ENCODE assay signal across 2 cellular contexts in the genomic region with DNA sequence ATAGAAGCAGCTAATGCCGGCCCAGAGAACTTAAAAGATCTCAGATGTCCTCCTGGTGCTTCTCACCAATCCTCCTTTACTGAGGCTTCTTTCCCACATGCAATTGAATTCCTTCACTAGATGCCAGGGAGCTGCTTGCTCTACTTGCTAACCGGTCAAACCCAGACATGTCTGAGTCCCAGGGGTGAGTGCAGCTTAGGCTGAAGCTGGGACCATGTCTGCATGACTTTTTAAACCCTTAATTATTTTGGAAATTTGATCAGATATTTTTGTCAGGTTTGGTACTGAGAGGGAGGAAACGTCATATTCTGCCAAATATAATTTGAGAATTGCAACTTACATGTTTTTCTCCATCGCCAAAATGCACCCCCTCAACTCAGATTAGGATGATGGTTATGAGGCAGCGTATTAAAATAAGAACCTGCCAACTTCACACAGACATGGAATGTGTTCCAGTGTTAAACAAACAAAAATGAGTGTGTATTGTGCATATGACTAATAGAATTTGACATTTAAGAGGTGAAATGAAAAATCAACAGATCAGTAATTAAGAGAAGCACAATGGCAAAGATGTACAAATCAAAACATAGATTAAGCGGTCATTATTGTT.
TF ChIP-seq lines count a peak whose summit lies in the region.

No MANE protein-coding gene starts in this region.

TF ChIP-seq in GM23338, 12 proteins besides CTCF, POLR2A, EP300 and RAD21 (continues in another document):
- TF ChIP-seq, protein P1, sequence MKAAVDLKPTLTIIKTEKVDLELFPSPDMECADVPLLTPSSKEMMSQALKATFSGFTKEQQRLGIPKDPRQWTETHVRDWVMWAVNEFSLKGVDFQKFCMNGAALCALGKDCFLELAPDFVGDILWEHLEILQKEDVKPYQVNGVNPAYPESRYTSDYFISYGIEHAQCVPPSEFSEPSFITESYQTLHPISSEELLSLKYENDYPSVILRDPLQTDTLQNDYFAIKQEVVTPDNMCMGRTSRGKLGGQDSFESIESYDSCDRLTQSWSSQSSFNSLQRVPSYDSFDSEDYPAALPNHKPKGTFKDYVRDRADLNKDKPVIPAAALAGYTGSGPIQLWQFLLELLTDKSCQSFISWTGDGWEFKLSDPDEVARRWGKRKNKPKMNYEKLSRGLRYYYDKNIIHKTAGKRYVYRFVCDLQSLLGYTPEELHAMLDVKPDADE (IDR thresholded peaks at IDR 0.05) = no peak
- TF ChIP-seq NANOG (IDR thresholded peaks at IDR 0.05; ENCODE audit: borderline replicate concordance) (no peak), ZNF331 (CRISPR knock-in tag; IDR thresholded peaks at IDR 0.05; ENCODE audit: low read depth) (no peak), STAT1 (IDR thresholded peaks at IDR 0.05; ENCODE audit: unreplicated experiment) (no peak), EZH2phosphoT487 (IDR thresholded peaks at IDR 0.05; ENCODE audit: unreplicated experiment) (no peak), CREB1 (CRISPR knock-in tag; IDR thresholded peaks at IDR 0.05; ENCODE audit: low read depth) (no peak), POLR2AphosphoS5 (IDR thresholded peaks at IDR 0.05; ENCODE audit: low read depth) (no peak), ZNF114 (CRISPR knock-in tag; IDR thresholded peaks at IDR 0.05) (no peak), JUNB (IDR thresholded peaks at IDR 0.05; ENCODE audit: unreplicated experiment) (no peak)
- TF ChIP-seq, protein P2, sequence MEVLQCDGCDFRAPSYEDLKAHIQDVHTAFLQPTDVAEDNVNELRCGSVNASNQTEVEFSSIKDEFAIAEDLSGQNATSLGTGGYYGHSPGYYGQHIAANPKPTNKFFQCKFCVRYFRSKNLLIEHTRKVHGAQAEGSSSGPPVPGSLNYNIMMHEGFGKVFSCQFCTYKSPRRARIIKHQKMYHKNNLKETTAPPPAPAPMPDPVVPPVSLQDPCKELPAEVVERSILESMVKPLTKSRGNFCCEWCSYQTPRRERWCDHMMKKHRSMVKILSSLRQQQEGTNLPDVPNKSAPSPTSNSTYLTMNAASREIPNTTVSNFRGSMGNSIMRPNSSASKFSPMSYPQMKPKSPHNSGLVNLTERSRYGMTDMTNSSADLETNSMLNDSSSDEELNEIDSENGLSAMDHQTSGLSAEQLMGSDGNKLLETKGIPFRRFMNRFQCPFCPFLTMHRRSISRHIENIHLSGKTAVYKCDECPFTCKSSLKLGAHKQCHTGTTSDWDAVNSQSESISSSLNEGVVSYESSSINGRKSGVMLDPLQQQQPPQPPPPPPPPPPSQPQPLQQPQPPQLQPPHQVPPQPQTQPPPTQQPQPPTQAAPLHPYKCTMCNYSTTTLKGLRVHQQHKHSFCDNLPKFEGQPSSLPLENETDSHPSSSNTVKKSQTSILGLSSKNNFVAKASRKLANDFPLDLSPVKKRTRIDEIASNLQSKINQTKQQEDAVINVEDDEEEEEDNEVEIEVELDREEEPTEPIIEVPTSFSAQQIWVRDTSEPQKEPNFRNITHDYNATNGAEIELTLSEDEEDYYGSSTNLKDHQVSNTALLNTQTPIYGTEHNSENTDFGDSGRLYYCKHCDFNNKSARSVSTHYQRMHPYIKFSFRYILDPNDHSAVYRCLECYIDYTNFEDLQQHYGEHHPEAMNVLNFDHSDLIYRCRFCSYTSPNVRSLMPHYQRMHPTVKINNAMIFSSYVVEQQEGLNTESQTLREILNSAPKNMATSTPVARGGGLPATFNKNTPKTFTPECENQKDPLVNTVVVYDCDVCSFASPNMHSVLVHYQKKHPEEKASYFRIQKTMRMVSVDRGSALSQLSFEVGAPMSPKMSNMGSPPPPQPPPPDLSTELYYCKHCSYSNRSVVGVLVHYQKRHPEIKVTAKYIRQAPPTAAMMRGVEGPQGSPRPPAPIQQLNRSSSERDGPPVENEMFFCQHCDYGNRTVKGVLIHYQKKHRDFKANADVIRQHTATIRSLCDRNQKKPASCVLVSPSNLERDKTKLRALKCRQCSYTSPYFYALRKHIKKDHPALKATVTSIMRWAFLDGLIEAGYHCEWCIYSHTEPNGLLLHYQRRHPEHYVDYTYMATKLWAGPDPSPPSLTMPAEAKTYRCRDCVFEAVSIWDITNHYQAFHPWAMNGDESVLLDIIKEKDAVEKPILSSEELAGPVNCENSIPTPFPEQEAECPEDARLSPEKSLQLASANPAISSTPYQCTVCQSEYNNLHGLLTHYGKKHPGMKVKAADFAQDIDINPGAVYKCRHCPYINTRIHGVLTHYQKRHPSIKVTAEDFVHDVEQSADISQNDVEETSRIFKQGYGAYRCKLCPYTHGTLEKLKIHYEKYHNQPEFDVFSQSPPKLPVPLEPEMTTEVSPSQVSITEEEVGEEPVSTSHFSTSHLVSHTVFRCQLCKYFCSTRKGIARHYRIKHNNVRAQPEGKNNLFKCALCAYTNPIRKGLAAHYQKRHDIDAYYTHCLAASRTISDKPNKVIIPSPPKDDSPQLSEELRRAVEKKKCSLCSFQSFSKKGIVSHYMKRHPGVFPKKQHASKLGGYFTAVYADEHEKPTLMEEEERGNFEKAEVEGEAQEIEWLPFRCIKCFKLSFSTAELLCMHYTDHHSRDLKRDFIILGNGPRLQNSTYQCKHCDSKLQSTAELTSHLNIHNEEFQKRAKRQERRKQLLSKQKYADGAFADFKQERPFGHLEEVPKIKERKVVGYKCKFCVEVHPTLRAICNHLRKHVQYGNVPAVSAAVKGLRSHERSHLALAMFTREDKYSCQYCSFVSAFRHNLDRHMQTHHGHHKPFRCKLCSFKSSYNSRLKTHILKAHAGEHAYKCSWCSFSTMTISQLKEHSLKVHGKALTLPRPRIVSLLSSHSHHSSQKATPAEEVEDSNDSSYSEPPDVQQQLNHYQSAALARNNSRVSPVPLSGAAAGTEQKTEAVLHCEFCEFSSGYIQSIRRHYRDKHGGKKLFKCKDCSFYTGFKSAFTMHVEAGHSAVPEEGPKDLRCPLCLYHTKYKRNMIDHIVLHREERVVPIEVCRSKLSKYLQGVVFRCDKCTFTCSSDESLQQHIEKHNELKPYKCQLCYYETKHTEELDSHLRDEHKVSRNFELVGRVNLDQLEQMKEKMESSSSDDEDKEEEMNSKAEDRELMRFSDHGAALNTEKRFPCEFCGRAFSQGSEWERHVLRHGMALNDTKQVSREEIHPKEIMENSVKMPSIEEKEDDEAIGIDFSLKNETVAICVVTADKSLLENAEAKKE (CRISPR knock-in tag; IDR thresholded peaks at IDR 0.05) = no peak

TF ChIP-seq in endothelial cell of umbilical vein, 7 proteins besides CTCF, POLR2A, EP300 and RAD21:
- TF ChIP-seq EZH2 (IDR thresholded peaks at IDR 0.05; ENCODE audit: borderline replicate concordance, low read depth, low read length, severe bottlenecking) (no peak), GATA2 (IDR thresholded peaks at IDR 0.05; ENCODE audit: insufficient read depth, insufficient read length, low read depth, low read length) (no peak), POLR2AphosphoS5 (IDR thresholded peaks at IDR 0.05; ENCODE audit: insufficient read depth, low read depth, low read length) (no peak), MAX (IDR thresholded peaks at IDR 0.05; ENCODE audit: insufficient read depth, insufficient read length) (no peak), JUN (IDR thresholded peaks at IDR 0.05; ENCODE audit: borderline replicate concordance, insufficient read depth, insufficient read length, low read depth) (no peak), FOS (IDR thresholded peaks at IDR 0.05; ENCODE audit: borderline replicate concordance, insufficient read depth, low read length) (no peak), MYC (IDR thresholded peaks at IDR 0.05; ENCODE audit: low read depth, low read length) (no peak)
